ENCODE assay signal across 14 cellular contexts in genomic region chr4:182604161-182604591, GRCh38.
DNase-seq lines count a peak whose midpoint lies in the region; ATAC-seq and TF ChIP-seq lines count a peak whose summit lies in the region.
"Had no signal": no experiment of that assay in that cellular context is flagged by ENCODE, and none has a peak within 500 bp of the region (broad histone marks: within the 10 kb centered on the region; RNA-seq: fewer than 3 reads in every experiment).

No MANE protein-coding gene starts in this region.

- no peak for TF ChIP-seq CTCF in coronary artery (IDR thresholded peaks at IDR 0.05)

- no peak overlapping the region for H3K4me3 ChIP-seq in coronary artery
- H3K4me3 ChIP-seq: esophagus muscularis mucosa had no signal

- DNase-seq in DMS53 (lab: John Stamatoyannopoulos, UW) (peak; percentile 74), NCI-H1436 treated with DMSO at 0.1 percent for 48 hours (lab: John Stamatoyannopoulos, UW) (peak; percentile 18), kidney tubule cell (ENCODE audit: low spot score) (peak; percentile 4), coronary artery (ENCODE audit: low spot score) (no peak), globus pallidus (ENCODE audit: low spot score) (no peak)
- DNase-seq in activated naive CD4-positive, alpha-beta T cell treated with anti-CD3 and anti-CD28 coated beads, Interleukin-2, amount 50 U/mL, for 16 hours, result no peak
- DNase-seq: activated CD4-positive, alpha-beta T cell treated with anti-CD3 and anti-CD28 coated beads, Interleukin-2, amount 50 U/mL, for 1 hour; activated effector memory CD4-positive, alpha-beta T cell treated with Interleukin-2 at 50 U/mL for 16 hours; caudate nucleus; CD4-positive, alpha-beta T cell; T-cell had no signal

- H3K27ac ChIP-seq in coronary artery, result no peak overlapping the region
- H3K27ac ChIP-seq: esophagus muscularis mucosa had no signal

- ATAC-seq in SK-N-SH treated with all-trans-retinoic acid at 6 μM for 48 hours (peak; percentile 71), HG03378 (IDR thresholded peaks at IDR 0.05; ENCODE audit: unreplicated experiment) (no peak)
- ATAC-seq: T-cell had no signal

TF ChIP-seq in SK-N-SH treated with all-trans-retinoic acid at 6 μM for 48 hours, 23 proteins besides CTCF, POLR2A, EP300 and RAD21:
- TF ChIP-seq, protein P1, sequence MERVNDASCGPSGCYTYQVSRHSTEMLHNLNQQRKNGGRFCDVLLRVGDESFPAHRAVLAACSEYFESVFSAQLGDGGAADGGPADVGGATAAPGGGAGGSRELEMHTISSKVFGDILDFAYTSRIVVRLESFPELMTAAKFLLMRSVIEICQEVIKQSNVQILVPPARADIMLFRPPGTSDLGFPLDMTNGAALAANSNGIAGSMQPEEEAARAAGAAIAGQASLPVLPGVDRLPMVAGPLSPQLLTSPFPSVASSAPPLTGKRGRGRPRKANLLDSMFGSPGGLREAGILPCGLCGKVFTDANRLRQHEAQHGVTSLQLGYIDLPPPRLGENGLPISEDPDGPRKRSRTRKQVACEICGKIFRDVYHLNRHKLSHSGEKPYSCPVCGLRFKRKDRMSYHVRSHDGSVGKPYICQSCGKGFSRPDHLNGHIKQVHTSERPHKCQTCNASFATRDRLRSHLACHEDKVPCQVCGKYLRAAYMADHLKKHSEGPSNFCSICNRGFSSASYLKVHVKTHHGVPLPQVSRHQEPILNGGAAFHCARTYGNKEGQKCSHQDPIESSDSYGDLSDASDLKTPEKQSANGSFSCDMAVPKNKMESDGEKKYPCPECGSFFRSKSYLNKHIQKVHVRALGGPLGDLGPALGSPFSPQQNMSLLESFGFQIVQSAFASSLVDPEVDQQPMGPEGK (CRISPR knock-in tag; IDR thresholded peaks at IDR 0.05; ENCODE audit: borderline replicate concordance), result no peak
- TF ChIP-seq ZFP3 (CRISPR knock-in tag; IDR thresholded peaks at IDR 0.05), result no peak
- TF ChIP-seq BACH2 (CRISPR knock-in tag; IDR thresholded peaks at IDR 0.05; ENCODE audit: borderline replicate concordance), result no peak
- TF ChIP-seq ZC3H10 (CRISPR knock-in tag; IDR thresholded peaks at IDR 0.05), result no peak
- no peak for TF ChIP-seq ZNF8 (CRISPR knock-in tag; IDR thresholded peaks at IDR 0.05)
- no peak for TF ChIP-seq CSDC2 (CRISPR knock-in tag; IDR thresholded peaks at IDR 0.05)
- TF ChIP-seq TCF4 (CRISPR knock-in tag; IDR thresholded peaks at IDR 0.05; ENCODE audit: borderline replicate concordance), result no peak

Comparison
In these comparisons a context has a peak if more than half of its experiments do, and no peak if none do; other contexts are left out.
1. DNase-seq: peak in DMS53 (single experiment), NCI-H1436 treated with DMSO at 0.1 percent for 48 hours (single experiment) and kidney tubule cell (single experiment); none in coronary artery (single experiment), globus pallidus (single experiment) and activated naive CD4-positive, alpha-beta T cell treated with anti-CD3 and anti-CD28 coated beads, Interleukin-2, amount 50 U/mL, for 16 hours (single experiment).